8 cellular contexts compared by ENCODE assay signal in the genomic region with DNA sequence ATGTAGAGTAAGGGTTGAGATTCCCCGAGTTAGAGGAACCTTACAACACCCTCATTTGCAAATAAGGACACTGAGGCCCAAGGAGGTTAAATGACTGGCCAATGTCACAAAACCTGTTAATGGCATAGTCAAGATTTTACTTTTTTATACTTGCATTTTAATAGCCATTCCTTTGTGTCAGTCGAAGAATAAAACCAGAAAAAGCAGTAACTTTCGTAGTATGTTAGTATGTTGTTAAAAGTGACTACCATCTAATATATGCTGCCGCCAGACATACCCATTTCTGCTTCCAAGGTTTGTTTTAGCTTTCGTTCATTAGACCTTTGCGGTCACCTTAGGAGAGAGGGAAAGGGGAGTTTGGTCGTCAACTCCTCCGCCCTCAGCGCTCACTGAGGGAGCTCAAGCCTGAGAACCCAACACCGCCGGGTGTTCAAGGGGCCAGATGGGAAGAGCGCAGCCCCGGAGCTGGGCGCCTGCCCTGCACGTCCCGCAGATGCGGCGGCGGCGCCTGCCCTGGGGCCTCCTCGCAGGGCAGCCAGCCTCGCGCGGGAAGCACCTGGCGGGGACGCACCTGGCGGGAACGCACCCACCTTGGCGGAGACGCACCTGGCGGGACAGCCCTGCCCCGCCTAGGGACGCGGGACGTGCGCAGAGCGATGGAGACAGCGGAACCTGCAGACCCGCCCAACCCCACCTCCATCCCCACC. TPM values are rescaled to one million over a fixed set of nuclear protein-coding genes. Genes with fewer than 3 reads are reported as not detected.
DNase-seq lines count a peak whose midpoint lies in the region; ATAC-seq and TF ChIP-seq lines count a peak whose summit lies in the region.

No MANE protein-coding gene starts in this region.

- H3K9ac ChIP-seq in parathyroid adenoma: no peak overlapping the region

- peak; percentile 41 for ATAC-seq in GM23338

- peaks cover 9% of the 10 kb centered on the region for H3K4me1 ChIP-seq in GM23338 (ENCODE audit: insufficient read depth)
- peaks cover 2% of the 10 kb centered on the region for H3K4me1 ChIP-seq in parathyroid adenoma

- H3K4me2 ChIP-seq in GM23338 (peak overlapping the region; percentile 76), parathyroid adenoma (ENCODE audit: low read length) (peak overlapping the region; percentile 88)

- H3K79me2 ChIP-seq in GM23338 (replicated peaks; ENCODE audit: insufficient read depth) (peaks cover 55% of the 10 kb centered on the region), parathyroid adenoma (peaks cover 13% of the 10 kb centered on the region)

- no peak for DNase-seq in activated CD4-positive, alpha-beta T cell treated with anti-CD3 and anti-CD28 coated beads, Interleukin-2, amount 10 ng/mL, durations not matched to agents 7 days and 5 days
- no peak for DNase-seq in activated CD4-positive, alpha-beta T cell treated with anti-CD3 and anti-CD28 coated beads for 48 hours
- DNase-seq in GM23338 (ENCODE audit: low spot score) (no peak), LHCN-M2 (ENCODE audit: low read depth) (peak; percentile 26), glutamatergic neuron (peak; percentile 71), SW 1271 (lab: John Stamatoyannopoulos, UW) (no peak)
- DNase-seq in activated CD4-positive, alpha-beta memory T cell treated with anti-CD3 and anti-CD28 coated beads, Interleukin-2, amount 10 ng/mL, durations not matched to agents 7 days and 5 days: no peak

- peaks cover 20% of the 10 kb centered on the region for H4K20me1 ChIP-seq in GM23338 (replicated peaks; ENCODE audit: insufficient read depth)

- H3K36me3 ChIP-seq in GM23338 (ENCODE audit: insufficient read depth): no peaks in the 10 kb centered on the region
- no peaks in the 10 kb centered on the region for H3K36me3 ChIP-seq in parathyroid adenoma (ENCODE audit: control insufficient read depth, insufficient read depth, low read length)

- H3K9me2 ChIP-seq in GM23338 (ENCODE audit: insufficient read depth): no peaks in the 10 kb centered on the region

- CTCF ChIA-PET in activated CD4-positive, alpha-beta T cell treated with anti-CD3 and anti-CD28 coated beads, Interleukin-2, amount 10 ng/mL, durations not matched to agents 7 days and 5 days (lab: Charles Lee): interaction anchor here (1.0 to 2.8 kb wide), 5 partner anchors 10 to 168 kb away, joined by 3 to 8 read pairs (median 6); no protein-coding TSS in a partner anchor
- CTCF ChIA-PET in activated CD4-positive, alpha-beta memory T cell treated with anti-CD3 and anti-CD28 coated beads, Interleukin-2, amount 10 ng/mL, durations not matched to agents 7 days and 5 days (lab: Charles Lee): interaction anchor here (0.6 to 3.0 kb wide), 11 partner anchors 9 to 297 kb away, joined by 3 to 18 read pairs (median 6); partner anchors contain the start of gene DYRK1A

- no peaks in the 10 kb centered on the region for H3K27me3 Mint-ChIP-seq in activated CD4-positive, alpha-beta T cell treated with anti-CD3 and anti-CD28 coated beads, Interleukin-2, amount 10 ng/mL, durations not matched to agents 7 days and 5 days
- H3K27me3 Mint-ChIP-seq in GM23338 (ENCODE audit: insufficient read depth, low read depth, poor library complexity) (peaks cover 5% of the 10 kb centered on the region), glutamatergic neuron (ENCODE audit: unreplicated experiment) (peaks cover 13% of the 10 kb centered on the region)
- no peaks in the 10 kb centered on the region for H3K27me3 Mint-ChIP-seq in activated CD4-positive, alpha-beta memory T cell treated with anti-CD3 and anti-CD28 coated beads, Interleukin-2, amount 10 ng/mL, durations not matched to agents 7 days and 5 days

- H3K27me3 ChIP-seq in GM23338 (ENCODE audit: insufficient read depth) (no peaks in the 10 kb centered on the region), parathyroid adenoma (ENCODE audit: control insufficient read depth, insufficient read depth, low read length) (no peaks in the 10 kb centered on the region)

- peak overlapping the region; percentile 97 for H3K4me3 Mint-ChIP-seq in activated CD4-positive, alpha-beta T cell treated with anti-CD3 and anti-CD28 coated beads, Interleukin-2, amount 10 ng/mL, durations not matched to agents 7 days and 5 days
- H3K4me3 Mint-ChIP-seq in GM23338 (peak overlapping the region; percentile 93), glutamatergic neuron (ENCODE audit: unreplicated experiment) (peak overlapping the region; percentile 97)
- H3K4me3 Mint-ChIP-seq in activated CD4-positive, alpha-beta memory T cell treated with anti-CD3 and anti-CD28 coated beads, Interleukin-2, amount 10 ng/mL, durations not matched to agents 7 days and 5 days: peak overlapping the region; percentile 95

- peak overlapping the region; percentile 63 for H3K4me3 ChIP-seq in GM23338
- peak overlapping the region; percentile 81 for H3K4me3 ChIP-seq in parathyroid adenoma (ENCODE audit: low read depth, low read length)

- H3K27ac Mint-ChIP-seq in activated CD4-positive, alpha-beta T cell treated with anti-CD3 and anti-CD28 coated beads, Interleukin-2, amount 10 ng/mL, durations not matched to agents 7 days and 5 days: peak overlapping the region; percentile 99
- H3K27ac Mint-ChIP-seq in GM23338 (peak overlapping the region; percentile 99), glutamatergic neuron (ENCODE audit: unreplicated experiment) (peak overlapping the region; percentile 97)
- H3K27ac Mint-ChIP-seq in activated CD4-positive, alpha-beta memory T cell treated with anti-CD3 and anti-CD28 coated beads, Interleukin-2, amount 10 ng/mL, durations not matched to agents 7 days and 5 days: peak overlapping the region; percentile 98

- H3K9me3 ChIP-seq in parathyroid adenoma (ENCODE audit: control insufficient read depth, low read length): no peaks in the 10 kb centered on the region

- H2AFZ ChIP-seq in GM23338: no peak overlapping the region
- peak overlapping the region; percentile 86 for H2AFZ ChIP-seq in parathyroid adenoma

- H3F3A ChIP-seq in GM23338 (replicated peaks; ENCODE audit: low read depth): 0 out of 2 replicates have a peak, but pooled peaks cover 3% of the 10 kb centered on the region

- H3K4me1 Mint-ChIP-seq in activated CD4-positive, alpha-beta T cell treated with anti-CD3 and anti-CD28 coated beads, Interleukin-2, amount 10 ng/mL, durations not matched to agents 7 days and 5 days: peaks cover 48% of the 10 kb centered on the region
- H3K4me1 Mint-ChIP-seq in GM23338 (peaks cover 30% of the 10 kb centered on the region), glutamatergic neuron (ENCODE audit: low read depth, unreplicated experiment) (peaks cover 28% of the 10 kb centered on the region)
- peaks cover 51% of the 10 kb centered on the region for H3K4me1 Mint-ChIP-seq in activated CD4-positive, alpha-beta memory T cell treated with anti-CD3 and anti-CD28 coated beads, Interleukin-2, amount 10 ng/mL, durations not matched to agents 7 days and 5 days

- peaks cover 31% of the 10 kb centered on the region for H3K36me3 Mint-ChIP-seq in activated CD4-positive, alpha-beta T cell treated with anti-CD3 and anti-CD28 coated beads, Interleukin-2, amount 10 ng/mL, durations not matched to agents 7 days and 5 days (ENCODE audit: low read depth)
- H3K36me3 Mint-ChIP-seq in GM23338 (ENCODE audit: low read depth) (peaks cover 14% of the 10 kb centered on the region; the same call in 2 of the 3 replicates), glutamatergic neuron (ENCODE audit: unreplicated experiment) (peaks cover 7% of the 10 kb centered on the region)
- H3K36me3 Mint-ChIP-seq in activated CD4-positive, alpha-beta memory T cell treated with anti-CD3 and anti-CD28 coated beads, Interleukin-2, amount 10 ng/mL, durations not matched to agents 7 days and 5 days (ENCODE audit: low read depth): peaks cover 33% of the 10 kb centered on the region

- H3K27ac ChIP-seq in GM23338 (ENCODE audit: low read depth) (peak overlapping the region; percentile 83), parathyroid adenoma (peak overlapping the region; percentile 96)

- no peak for TF ChIP-seq CTCF in GM23338 (conservative IDR thresholded peaks at IDR 0.05; ENCODE audit: low read depth in 2 of 2)
- TF ChIP-seq CTCF in glutamatergic neuron (IDR thresholded peaks at IDR 0.05; ENCODE audit: partially characterized antibody, unreplicated experiment): no peak
- TF ChIP-seq CTCF in parathyroid adenoma (IDR thresholded peaks at IDR 0.05): no peak

- POLR2A ChIA-PET in activated CD4-positive, alpha-beta T cell treated with anti-CD3 and anti-CD28 coated beads, Interleukin-2, amount 10 ng/mL, durations not matched to agents 7 days and 5 days (lab: Charles Lee): interaction anchor here (0.6 to 1.5 kb wide), 7 partner anchors 9 to 102 kb away, joined by 3 to 8 read pairs (median 3); partner anchors contain the start of gene DYRK1A
- POLR2A ChIA-PET in activated CD4-positive, alpha-beta memory T cell treated with anti-CD3 and anti-CD28 coated beads, Interleukin-2, amount 10 ng/mL, durations not matched to agents 7 days and 5 days (lab: Charles Lee): interaction anchor here (1.0 to 5.2 kb wide), 18 partner anchors 9 to 297 kb away, joined by 3 to 95 read pairs (median 7); partner anchors contain the start of gene DYRK1A

- no peaks in the 10 kb centered on the region for H3K9me3 Mint-ChIP-seq in activated CD4-positive, alpha-beta T cell treated with anti-CD3 and anti-CD28 coated beads, Interleukin-2, amount 10 ng/mL, durations not matched to agents 7 days and 5 days
- H3K9me3 Mint-ChIP-seq in GM23338: peaks cover 3% of the 10 kb centered on the region; the same call in 2 of the 3 replicates
- no peaks in the 10 kb centered on the region for H3K9me3 Mint-ChIP-seq in activated CD4-positive, alpha-beta memory T cell treated with anti-CD3 and anti-CD28 coated beads, Interleukin-2, amount 10 ng/mL, durations not matched to agents 7 days and 5 days
- H3K9me3 Mint-ChIP-seq in glutamatergic neuron (ENCODE audit: unreplicated experiment): peaks cover 7% of the 10 kb centered on the region

RNA-seq across cellular contexts. Expression of gene VPS26C, which starts 0.5 kb away (rescaled TPM):
- 10 to 100 TPM; 80.1 to 85.6 TPM for total RNA-seq in activated CD4-positive, alpha-beta T cell treated with anti-CD3 and anti-CD28 coated beads, Interleukin-2, amount 10 ng/mL, durations not matched to agents 7 days and 5 days
- total RNA-seq in GM23338 (2014; rRNA removed; shearing (Covaris generic)): 79.1 and 91.2 TPM in 2 replicates
- polyA plus RNA-seq in GM23338 (2016; fragmentation: Nextera tagmentation; extraction: Ambion mirVana): 39.3 and 45.1 TPM in 2 replicates
- total RNA-seq in LHCN-M2 (2014; rRNA removed): 52.6 and 72.5 TPM in 2 replicates
- polyA plus RNA-seq in LHCN-M2 (2012): 32.9 TPM
- 10 to 100 TPM; 70.7 to 73.1 TPM for total RNA-seq in activated CD4-positive, alpha-beta memory T cell treated with anti-CD3 and anti-CD28 coated beads, Interleukin-2, amount 10 ng/mL, durations not matched to agents 7 days and 5 days
- total RNA-seq in glutamatergic neuron (ENCODE audit: unreplicated experiment): 60.3 TPM

Comparison
In these comparisons a context has a peak if more than half of its experiments do, and no peak if none do; other contexts are left out.
1. DNase-seq: peak in LHCN-M2 (single experiment) and glutamatergic neuron (single experiment); none in activated CD4-positive, alpha-beta T cell treated with anti-CD3 and anti-CD28 coated beads, Interleukin-2, amount 10 ng/mL, durations not matched to agents 7 days and 5 days (single experiment), activated CD4-positive, alpha-beta T cell treated with anti-CD3 and anti-CD28 coated beads for 48 hours (single experiment), GM23338 (single experiment), activated CD4-positive, alpha-beta memory T cell treated with anti-CD3 and anti-CD28 coated beads, Interleukin-2, amount 10 ng/mL, durations not matched to agents 7 days and 5 days (single experiment) and SW 1271 (0 of 2).
2. Peak in every context shown above with its lines, with median percentiles within 50 percentile points of each other: H3K27ac Mint-ChIP-seq and H3K4me3 Mint-ChIP-seq.